Comparison of ENCODE assay signal across 9 cellular contexts in the genomic region with DNA sequence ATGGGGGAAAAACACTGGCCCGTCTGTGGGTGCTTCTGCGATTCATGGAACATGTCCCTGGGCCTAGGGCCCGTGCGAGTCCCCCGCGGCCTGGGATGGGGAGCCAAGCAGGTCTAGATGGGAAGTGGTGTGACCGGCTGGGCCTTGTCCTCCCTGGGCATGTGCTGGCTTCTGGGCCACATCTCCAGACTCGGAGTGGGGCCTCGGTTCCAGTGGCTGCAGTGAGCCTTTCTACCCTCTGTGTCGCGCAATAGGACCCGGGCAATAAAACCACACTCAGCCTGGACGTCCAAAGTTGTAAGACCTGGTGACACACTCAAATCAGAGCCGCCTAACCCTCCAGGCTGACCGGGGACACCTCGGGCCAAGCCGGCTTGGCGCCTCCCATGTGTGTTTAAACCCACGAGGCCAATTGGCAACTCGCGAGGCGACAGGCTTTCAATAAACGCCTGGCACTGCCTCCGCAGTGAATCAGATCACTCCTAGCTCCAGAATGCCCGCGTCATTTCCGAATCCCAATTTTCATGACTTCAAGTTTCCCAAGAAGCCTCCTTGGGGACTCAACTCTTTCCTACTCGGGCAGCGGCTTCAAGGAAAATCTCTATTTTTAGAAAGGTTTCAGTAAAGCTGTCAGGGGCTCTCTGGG. TPM values are rescaled to one million over a fixed set of nuclear protein-coding genes. Genes with fewer than 3 reads are reported as not detected.
DNase-seq lines count a peak whose midpoint lies in the region; ATAC-seq and TF ChIP-seq lines count a peak whose summit lies in the region.
"Had no signal": no experiment of that assay in that cellular context is flagged by ENCODE, and none has a peak within 500 bp of the region (broad histone marks: within the 10 kb centered on the region; RNA-seq: fewer than 3 reads in every experiment).

No MANE protein-coding gene starts in this region.

- H3K27me3 ChIP-seq in gastroesophageal sphincter (no peaks in the 10 kb centered on the region), uterus (no peaks in the 10 kb centered on the region)

- H3K27ac Mint-ChIP-seq in natural killer cell (peak overlapping the region; percentile 90 to 95), nephron progenitor cell (no peak overlapping the region)

- peak overlapping the region; percentile 86 to 94 (median 89) for H3K27ac ChIP-seq in gastroesophageal sphincter
- H3K27ac ChIP-seq in uterus: peak overlapping the region; percentile 87 to 89

- H3K4me1 ChIP-seq in gastroesophageal sphincter: peaks cover 3 to 61% (median 25%) of the 10 kb centered on the region in 3 donors
- peaks cover 17 to 24% of the 10 kb centered on the region in 2 donors for H3K4me1 ChIP-seq in uterus

- TF ChIP-seq EP300 in gastroesophageal sphincter (IDR thresholded peaks at IDR 0.05): no peak

- TF ChIP-seq POLR2A in gastroesophageal sphincter (IDR thresholded peaks at IDR 0.05) (no peak), uterus (IDR thresholded peaks at IDR 0.05) (peak in 1 of 2 donors; percentile 15)

- H3K36me3 ChIP-seq in gastroesophageal sphincter: peaks cover 0 to 46% of the 10 kb centered on the region in 2 donors
- H3K36me3 ChIP-seq in uterus: no peaks in the 10 kb centered on the region

- no peaks in the 10 kb centered on the region for H3K36me3 Mint-ChIP-seq in natural killer cell
- peaks cover 35% of the 10 kb centered on the region for H3K36me3 Mint-ChIP-seq in nephron progenitor cell (ENCODE audit: low read depth)

- DNase-seq in activated effector memory CD4-positive, alpha-beta T cell treated with anti-CD3 and anti-CD28 coated beads, Interleukin-2, amount 50 U/mL, for 16 hours: peak; percentile 56
- DNase-seq in activated effector memory CD4-positive, alpha-beta T cell treated with Interleukin-2 at 50 U/mL for 16 hours: no peak
- DNase-seq in natural killer cell: no peak
- DNase-seq in uterus: peak; percentile 86 to 90
- no peak for DNase-seq in stimulated activated CD4-positive, alpha-beta T cell treated with anti-CD3 and anti-CD28 coated beads, Interleukin-12 subunit alpha, Interleukin-12 subunit beta, amount 100 ng/mL, for 4 hours
- no peak for DNase-seq in nephron progenitor cell

- H3K27me3 Mint-ChIP-seq in natural killer cell (ENCODE audit: low read depth in 2 of 2) (no peaks in the 10 kb centered on the region), nephron progenitor cell (ENCODE audit: low read depth, poor library complexity) (no peaks in the 10 kb centered on the region)

- H3K4me3 Mint-ChIP-seq in natural killer cell (peak overlapping the region; percentile 81), nephron progenitor cell (no peak overlapping the region)

- no peak overlapping the region for H3K4me3 ChIP-seq in gastroesophageal sphincter
- H3K4me3 ChIP-seq in uterus: no peak overlapping the region
- H3K4me3 ChIP-seq: SK-N-MC had no signal

- H3K9me3 Mint-ChIP-seq in natural killer cell (no peaks in the 10 kb centered on the region), nephron progenitor cell (no peaks in the 10 kb centered on the region)

- H3K9me3 ChIP-seq in gastroesophageal sphincter (no peaks in the 10 kb centered on the region), uterus (no peaks in the 10 kb centered on the region)

- intact Hi-C loops in natural killer cell (cut with micrococcal nuclease) (loop anchor here (1.0 to 10.0 kb wide), 2 partner anchors 13 to 757 kb away; no protein-coding TSS in a partner anchor), uterus (cut with DNase I; ENCODE audit: low total_unique reads) (loop anchor here (2.0 to 10.0 kb wide), 2 partner anchors 47 to 137 kb away; no protein-coding TSS in a partner anchor)

- peak; percentile 87 for ATAC-seq in gastroesophageal sphincter
- ATAC-seq in natural killer cell: no peak
- ATAC-seq in SK-N-SH treated with all-trans-retinoic acid at 6 μM for 48 hours: no peak

- H3K4me1 Mint-ChIP-seq in natural killer cell (peaks cover 40 to 68% of the 10 kb centered on the region in 2 donors), nephron progenitor cell (peaks cover 22% of the 10 kb centered on the region)

- TF ChIP-seq CTCF in gastroesophageal sphincter (IDR thresholded peaks at IDR 0.05): peak in 1 of 4 experiments; percentile 24
- no peak for TF ChIP-seq CTCF in natural killer cell (IDR thresholded peaks at IDR 0.05)
- TF ChIP-seq CTCF in uterus (IDR thresholded peaks at IDR 0.05): peak in 1 of 4 experiments; percentile 5
- TF ChIP-seq CTCF in nephron progenitor cell (IDR thresholded peaks at IDR 0.05): no peak

- WGBS in gastroesophageal sphincter (ENCODE audit: low coverage in 1 of 2), 2 donors: 28 to 100% methylated on average over 1 to 12 of the region's 29 CpGs

TF ChIP-seq in SK-N-SH treated with all-trans-retinoic acid at 6 μM for 48 hours, 23 proteins besides CTCF, POLR2A, EP300 and RAD21:
- TF ChIP-seq, protein P1, sequence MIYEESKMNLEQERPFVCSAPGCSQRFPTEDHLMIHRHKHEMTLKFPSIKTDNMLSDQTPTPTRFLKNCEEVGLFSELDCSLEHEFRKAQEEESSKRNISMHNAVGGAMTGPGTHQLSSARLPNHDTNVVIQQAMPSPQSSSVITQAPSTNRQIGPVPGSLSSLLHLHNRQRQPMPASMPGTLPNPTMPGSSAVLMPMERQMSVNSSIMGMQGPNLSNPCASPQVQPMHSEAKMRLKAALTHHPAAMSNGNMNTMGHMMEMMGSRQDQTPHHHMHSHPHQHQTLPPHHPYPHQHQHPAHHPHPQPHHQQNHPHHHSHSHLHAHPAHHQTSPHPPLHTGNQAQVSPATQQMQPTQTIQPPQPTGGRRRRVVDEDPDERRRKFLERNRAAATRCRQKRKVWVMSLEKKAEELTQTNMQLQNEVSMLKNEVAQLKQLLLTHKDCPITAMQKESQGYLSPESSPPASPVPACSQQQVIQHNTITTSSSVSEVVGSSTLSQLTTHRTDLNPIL (CRISPR knock-in tag; IDR thresholded peaks at IDR 0.05; ENCODE audit: low read depth): no peak
- TF ChIP-seq ZC3H10 (CRISPR knock-in tag; IDR thresholded peaks at IDR 0.05) (no peak), ZNF70 (CRISPR knock-in tag; IDR thresholded peaks at IDR 0.05) (no peak), ZNF565 (CRISPR knock-in tag; conservative IDR thresholded peaks at IDR 0.05; ENCODE audit: low read depth) (no peak), ESRRG (CRISPR knock-in tag; IDR thresholded peaks at IDR 0.05) (no peak), RARB (CRISPR knock-in tag; IDR thresholded peaks at IDR 0.05) (no peak)
TF ChIP-seq in SK-N-SH treated with all-trans-retinoic acid at 6 μM for 48 hours: peak in this region for 0.

RNA-seq across cellular contexts. Expression of a gene that starts 57.3 kb away (rescaled TPM):
- total RNA-seq in gastroesophageal sphincter: 10 to 100 TPM; 29.4 to 40.0 (median 34.9) TPM
- total RNA-seq in natural killer cell: 100 to 1,000 TPM; 246 to 645 (median 377) TPM
- total RNA-seq in uterus: 100 to 1,000 TPM in 2 of 4 donors, 10 to 100 TPM in 2; 16.5 to 139 (median 81.8) TPM

Comparison
In these comparisons a context has a peak if more than half of its experiments do, and no peak if none do; other contexts are left out.
1. DNase-seq: peak in activated effector memory CD4-positive, alpha-beta T cell treated with anti-CD3 and anti-CD28 coated beads, Interleukin-2, amount 50 U/mL, for 16 hours (single experiment) and uterus (2 of 2); none in activated effector memory CD4-positive, alpha-beta T cell treated with Interleukin-2 at 50 U/mL for 16 hours (single experiment), natural killer cell (single experiment), stimulated activated CD4-positive, alpha-beta T cell treated with anti-CD3 and anti-CD28 coated beads, Interleukin-12 subunit alpha, Interleukin-12 subunit beta, amount 100 ng/mL, for 4 hours (single experiment) and nephron progenitor cell (single experiment).